In the genomic region with DNA sequence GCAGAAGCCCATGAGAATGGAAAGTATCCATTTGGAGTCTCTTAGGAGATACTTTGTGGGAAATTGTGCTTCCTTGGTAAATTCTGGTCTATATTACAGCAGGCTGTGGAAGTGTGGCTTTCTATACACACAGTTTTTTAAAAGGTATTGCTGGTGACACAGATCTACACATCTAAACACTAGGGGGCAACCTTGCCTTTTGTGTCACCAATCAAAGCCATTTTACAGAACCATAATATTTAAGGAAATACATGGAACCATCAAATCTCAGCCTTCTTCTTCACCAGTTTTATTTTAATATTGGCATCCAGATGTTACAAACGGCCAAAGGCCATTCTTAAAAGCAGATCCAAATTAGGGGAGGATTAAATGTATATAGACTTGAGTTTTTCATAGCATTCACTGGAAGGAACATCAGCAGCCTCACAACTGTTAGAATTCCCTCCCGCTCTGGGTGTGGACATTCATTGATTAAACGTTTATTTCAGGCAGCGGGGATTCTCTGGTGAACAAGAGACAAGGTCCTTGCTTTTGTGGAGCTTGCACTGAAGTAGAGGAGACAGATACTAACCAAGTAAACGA, we compare ENCODE assay signal across 8 cellular contexts.
DNase-seq lines count a peak whose midpoint lies in the region; ATAC-seq lines count a peak whose summit lies in the region.

No MANE protein-coding gene starts in this region.

- no peaks in the 10 kb centered on the region for H3K27me3 Mint-ChIP-seq in activated T-cell treated with anti-CD3 and anti-CD28 coated beads, Interleukin-2, amount 50 U/mL, for 4 hours (ENCODE audit: low read depth)
- H3K27me3 Mint-ChIP-seq in activated T-helper 17 cell treated with anti-CD3 and anti-CD28 coated beads, Interleukin-2, amount 50 U/mL, for 72 hours: peaks cover 3% of the 10 kb centered on the region

- DNase-seq in activated T-cell treated with anti-CD3 and anti-CD28 coated beads, Interleukin-2, amount 50 U/mL, for 4 hours: peak; percentile 7
- DNase-seq in activated T-cell treated with anti-CD3 and anti-CD28 coated beads, Interleukin-2, amount 50 U/mL, for 1 hour: no peak
- DNase-seq in NCI-H524 treated with DMSO at 0.1 percent for 48 hours (lab: John Stamatoyannopoulos, UW): peak; percentile 3
- peak; percentile 61 for DNase-seq in glomerular visceral epithelial cell (ENCODE audit: extremely low spot score)
- DNase-seq in renal cortical epithelial cell (ENCODE audit: low read depth): peak; percentile 69
- no peak for DNase-seq in NK-92 treated with Interleukin-12 subunit alpha and Interleukin-12 subunit beta, amount 100 ng/mL, for 24 hours (lab: John Stamatoyannopoulos, UW)

- peak in 1 of 2 donors; percentile 63 for ATAC-seq in activated T-cell treated with anti-CD3 and anti-CD28 coated beads, Interleukin-2, amount 50 U/mL, for 4 hours
- ATAC-seq in HG02884 (IDR thresholded peaks at IDR 0.05; ENCODE audit: unreplicated experiment): peak; percentile 56
- peak; percentile 40 for ATAC-seq in activated T-helper 17 cell treated with anti-CD3 and anti-CD28 coated beads, Interleukin-2, amount 50 U/mL, for 72 hours (replicated peaks)

- no peak overlapping the region for H3K4me3 Mint-ChIP-seq in activated T-cell treated with anti-CD3 and anti-CD28 coated beads, Interleukin-2, amount 50 U/mL, for 4 hours
- H3K4me3 Mint-ChIP-seq in activated T-helper 17 cell treated with anti-CD3 and anti-CD28 coated beads, Interleukin-2, amount 50 U/mL, for 72 hours: no peak overlapping the region

- H3K27ac Mint-ChIP-seq in activated T-helper 17 cell treated with anti-CD3 and anti-CD28 coated beads, Interleukin-2, amount 50 U/mL, for 72 hours: no peak overlapping the region

- H3K4me1 Mint-ChIP-seq in activated T-cell treated with anti-CD3 and anti-CD28 coated beads, Interleukin-2, amount 50 U/mL, for 4 hours (ENCODE audit: low read depth): no peaks in the 10 kb centered on the region
- H3K4me1 Mint-ChIP-seq in activated T-helper 17 cell treated with anti-CD3 and anti-CD28 coated beads, Interleukin-2, amount 50 U/mL, for 72 hours: no peaks in the 10 kb centered on the region

- H3K36me3 Mint-ChIP-seq in activated T-cell treated with anti-CD3 and anti-CD28 coated beads, Interleukin-2, amount 50 U/mL, for 4 hours (ENCODE audit: insufficient read depth): no peaks in the 10 kb centered on the region
- no peaks in the 10 kb centered on the region for H3K36me3 Mint-ChIP-seq in activated T-helper 17 cell treated with anti-CD3 and anti-CD28 coated beads, Interleukin-2, amount 50 U/mL, for 72 hours (ENCODE audit: low read depth)

- H3K9me3 Mint-ChIP-seq in activated T-cell treated with anti-CD3 and anti-CD28 coated beads, Interleukin-2, amount 50 U/mL, for 4 hours: no peaks in the 10 kb centered on the region
- H3K9me3 Mint-ChIP-seq in activated T-helper 17 cell treated with anti-CD3 and anti-CD28 coated beads, Interleukin-2, amount 50 U/mL, for 72 hours: no peaks in the 10 kb centered on the region

Comparison
In these comparisons a context has a peak if more than half of its experiments do, and no peak if none do; other contexts are left out.
1. DNase-seq: peak in activated T-cell treated with anti-CD3 and anti-CD28 coated beads, Interleukin-2, amount 50 U/mL, for 4 hours (single experiment), NCI-H524 treated with DMSO at 0.1 percent for 48 hours (single experiment), glomerular visceral epithelial cell (single experiment) and renal cortical epithelial cell (single experiment); none in activated T-cell treated with anti-CD3 and anti-CD28 coated beads, Interleukin-2, amount 50 U/mL, for 1 hour (single experiment) and NK-92 treated with Interleukin-12 subunit alpha and Interleukin-12 subunit beta, amount 100 ng/mL, for 24 hours (single experiment).